In the genomic region with DNA sequence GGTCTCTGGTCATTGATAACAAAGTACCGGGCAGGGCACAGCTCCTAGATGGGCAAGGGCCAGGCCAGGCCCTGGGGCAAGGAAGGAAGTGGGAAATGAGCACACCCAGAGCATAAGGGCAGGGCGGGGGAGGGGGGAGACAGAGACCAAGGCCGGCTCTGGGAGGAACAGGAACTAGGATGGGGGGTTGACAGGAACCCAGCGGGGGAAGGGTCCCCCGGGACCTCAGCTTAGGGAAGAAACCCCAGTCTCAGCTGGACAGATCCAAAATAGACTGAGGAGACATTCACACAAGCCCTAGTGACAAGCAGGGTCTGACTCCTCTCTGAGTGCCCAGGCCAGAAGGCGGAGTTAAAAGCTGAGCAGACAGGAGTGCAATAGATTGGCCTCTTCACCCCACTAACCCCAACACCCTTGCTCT, we compare ENCODE assay signal across 8 cellular contexts. TPM values are rescaled to one million over a fixed set of nuclear protein-coding genes. Genes with fewer than 3 reads are reported as not detected.
DNase-seq lines count a peak whose midpoint lies in the region; ATAC-seq, FAIRE-seq and TF ChIP-seq lines count a peak whose summit lies in the region.

No MANE protein-coding gene starts in this region.

- no peaks in the 10 kb centered on the region for H3K9me3 ChIP-seq in SJCRH30 (replicated peaks)

- H3K27ac ChIP-seq in 22Rv1 (peak overlapping the region; percentile 92), SJCRH30 (peak overlapping the region; percentile 71)

- no peaks in the 10 kb centered on the region for H3K36me3 ChIP-seq in SJCRH30

- H3K36me3 Mint-ChIP-seq in stimulated activated memory B cell treated with anti-CD40 and anti-IgM and Interleukin-4, amounts not matched to agents 10 μg/mL and 1 μg/mL and 100 μg/mL, for 72 hours: no peaks in the 10 kb centered on the region

- no peak for DNase-seq in GM12892 (ENCODE audit: insufficient read length)
- DNase-seq in SJCRH30: peak; percentile 43 to 51
- peak; percentile 31 for DNase-seq in central memory CD4-positive, alpha-beta T cell
- peak; percentile 3 for DNase-seq in kidney glomerular epithelial cell (lab: John Stamatoyannopoulos, UW)
- no peak for DNase-seq in NCI-H2029 treated with DMSO at 0.1 percent for 48 hours (lab: John Stamatoyannopoulos, UW)

- TF ChIP-seq POLR2A in GM12892 (IDR thresholded peaks at IDR 0.05; ENCODE audit: low read depth, low read length): no peak

- peak overlapping the region; percentile 86 for H3K4me3 Mint-ChIP-seq in stimulated activated memory B cell treated with anti-CD40 and anti-IgM and Interleukin-4, amounts not matched to agents 10 μg/mL and 1 μg/mL and 100 μg/mL, for 72 hours

- no peak for TF ChIP-seq CTCF in 22Rv1 (IDR thresholded peaks at IDR 0.05)

- peaks cover 14% of the 10 kb centered on the region for H3K4me1 ChIP-seq in SJCRH30

- no peaks in the 10 kb centered on the region for H3K9me3 Mint-ChIP-seq in stimulated activated memory B cell treated with anti-CD40 and anti-IgM and Interleukin-4, amounts not matched to agents 10 μg/mL and 1 μg/mL and 100 μg/mL, for 72 hours

- H3K27me3 ChIP-seq in SJCRH30: no peaks in the 10 kb centered on the region

- peaks cover 57% of the 10 kb centered on the region for H3K4me1 Mint-ChIP-seq in stimulated activated memory B cell treated with anti-CD40 and anti-IgM and Interleukin-4, amounts not matched to agents 10 μg/mL and 1 μg/mL and 100 μg/mL, for 72 hours

- H3K4me3 ChIP-seq in SJCRH30: peak overlapping the region; percentile 57

- peak; percentile 81 for FAIRE-seq in GM12892 (lab: Jason Lieb, UNC)

- peaks cover 2% of the 10 kb centered on the region for H3K27me3 Mint-ChIP-seq in stimulated activated memory B cell treated with anti-CD40 and anti-IgM and Interleukin-4, amounts not matched to agents 10 μg/mL and 1 μg/mL and 100 μg/mL, for 72 hours

- peak overlapping the region; percentile 75 for H3K27ac Mint-ChIP-seq in stimulated activated memory B cell treated with anti-CD40 and anti-IgM and Interleukin-4, amounts not matched to agents 10 μg/mL and 1 μg/mL and 100 μg/mL, for 72 hours

- ATAC-seq in stimulated activated memory B cell treated with anti-CD40 and anti-IgM and Interleukin-4, amounts not matched to agents 10 μg/mL and 1 μg/mL and 100 μg/mL, for 72 hours: no peak
- ATAC-seq in HG02885 (IDR thresholded peaks at IDR 0.05; ENCODE audit: poor library complexity, unreplicated experiment): no peak

RNA-seq across cellular contexts. Expression of a gene that starts 0.7 kb away (rescaled TPM):
- polyA plus RNA-seq in GM12892 (2012; ENCODE audit: missing spikeins): 3.2 TPM
- total RNA-seq in SJCRH30 (2014; rRNA removed; shearing (Covaris generic)): 4.0 and 4.5 TPM in 2 replicates

RNA-seq across cellular contexts. Expression of a gene that starts 12.0 kb away (rescaled TPM):
- 164 TPM for polyA plus RNA-seq in GM12892 (2012; ENCODE audit: missing spikeins)
- 147 and 148 TPM in 2 replicates for total RNA-seq in SJCRH30 (2014; rRNA removed; shearing (Covaris generic))

RNA-seq across cellular contexts. Expression of a gene that starts 18.5 kb away (rescaled TPM):
- 11.7 TPM for polyA plus RNA-seq in GM12892 (2012; ENCODE audit: missing spikeins)
- total RNA-seq in SJCRH30 (2014; rRNA removed; shearing (Covaris generic)): 9.7 and 10.1 TPM in 2 replicates

RNA-seq across cellular contexts. Expression of a gene that starts 35.2 kb away (rescaled TPM):
- 41.1 TPM for polyA plus RNA-seq in GM12892 (2012; ENCODE audit: missing spikeins)
- 60.4 and 83.6 TPM in 2 replicates for total RNA-seq in SJCRH30 (2014; rRNA removed; shearing (Covaris generic))

RNA-seq across cellular contexts. Expression of a gene that starts 42.5 kb away (rescaled TPM):
- 120 TPM for polyA plus RNA-seq in GM12892 (2012; ENCODE audit: missing spikeins)
- 219 and 225 TPM in 2 replicates for total RNA-seq in SJCRH30 (2014; rRNA removed; shearing (Covaris generic))

Comparison
In these comparisons a context has a peak if more than half of its experiments do, and no peak if none do; other contexts are left out.
1. DNase-seq: peak in SJCRH30 (2 of 2), central memory CD4-positive, alpha-beta T cell (single experiment) and kidney glomerular epithelial cell (single experiment); none in GM12892 (single experiment) and NCI-H2029 treated with DMSO at 0.1 percent for 48 hours (single experiment).